ENCODE assay signal across 11 cellular contexts in the genomic region with DNA sequence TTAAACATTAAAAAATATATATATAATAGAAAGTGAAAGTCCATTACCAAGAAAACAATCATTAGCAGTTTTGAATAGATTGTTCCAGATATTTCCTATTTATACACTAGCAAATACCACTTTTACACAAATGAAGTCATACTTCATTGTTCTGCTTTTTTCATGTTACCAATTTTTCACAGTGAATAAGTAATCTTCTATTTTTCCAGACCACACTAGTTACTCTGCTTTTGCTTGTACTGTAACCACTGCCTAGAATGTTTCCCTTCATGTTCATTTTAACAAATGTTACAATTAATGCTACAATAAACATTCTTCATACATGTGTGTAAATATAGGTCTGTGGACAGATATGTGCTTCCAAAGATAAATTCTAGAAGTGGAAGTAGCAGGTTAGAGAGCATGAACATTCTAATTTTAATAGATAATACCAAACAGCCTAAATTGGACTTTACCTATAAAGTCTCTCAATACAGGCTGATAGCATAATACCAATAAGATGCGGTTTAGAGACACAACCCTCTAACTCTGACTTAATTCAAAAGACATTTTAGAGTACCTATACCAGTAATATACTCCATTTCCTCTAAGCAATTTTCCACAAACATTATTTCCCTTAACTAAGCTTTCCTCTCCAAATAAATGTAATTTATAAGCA. TPM values are rescaled to one million over a fixed set of nuclear protein-coding genes. Genes with fewer than 3 reads are reported as not detected.
A peak's percentile ranks its signal among the peaks of the same experiment; 100 is the strongest.
DNase-seq lines count a peak whose midpoint lies in the region; ATAC-seq and TF ChIP-seq lines count a peak whose summit lies in the region.
"Had no signal": no experiment of that assay in that cellular context is flagged by ENCODE, and none has a peak within 500 bp of the region (broad histone marks: within the 10 kb centered on the region; RNA-seq: fewer than 3 reads in every experiment).

No MANE protein-coding gene starts in this region.

- no peak overlapping the region for H3K27ac Mint-ChIP-seq in osteocyte (ENCODE audit: unreplicated experiment)
- peak overlapping the region in 2 of 9 donors; percentile 7 to 23 for H3K27ac Mint-ChIP-seq in naive thymus-derived CD4-positive, alpha-beta T cell

- intact Hi-C loops in naive thymus-derived CD4-positive, alpha-beta T cell (cut with micrococcal nuclease): no loop called here
- intact Hi-C loops in esophagus squamous epithelium (cut with DNase I): no loop called here

- H3K4me1 ChIP-seq in effector memory CD4-positive, alpha-beta T cell (ENCODE audit: control insufficient read depth, insufficient read depth, low read length, poor library complexity, severe bottlenecking): peaks cover 24% of the 10 kb centered on the region
- no peaks in the 10 kb centered on the region for H3K4me1 ChIP-seq in foreskin keratinocyte
- H3K4me1 ChIP-seq in naive thymus-derived CD4-positive, alpha-beta T cell (ENCODE audit: control insufficient read depth in 2 of 2, insufficient read depth in 2 of 2, low read length in 2 of 2): peaks cover 16 to 19% of the 10 kb centered on the region in 2 donors
- H3K4me1 ChIP-seq in esophagus squamous epithelium: peaks cover 0 to 22% (median 7%) of the 10 kb centered on the region in 3 donors

- TF ChIP-seq POLR2A in GM18505 (IDR thresholded peaks at IDR 0.05; ENCODE audit: borderline replicate concordance, extremely low read depth, insufficient read depth, insufficient read length) (no peak), esophagus squamous epithelium (IDR thresholded peaks at IDR 0.05) (no peak)

- no peak overlapping the region for H3K27ac ChIP-seq in effector memory CD4-positive, alpha-beta T cell (ENCODE audit: insufficient read depth, low read length, poor library complexity, severe bottlenecking)
- no peak overlapping the region for H3K27ac ChIP-seq in foreskin keratinocyte
- no peak overlapping the region for H3K27ac ChIP-seq in naive thymus-derived CD4-positive, alpha-beta T cell (ENCODE audit: low read depth, low read length)
- H3K27ac ChIP-seq in esophagus squamous epithelium: no peak overlapping the region
- H3K27ac ChIP-seq: psoas muscle had no signal

- POLR2A ChIA-PET in naive thymus-derived CD4-positive, alpha-beta T cell (lab: Charles Lee): interaction anchor here (0.7 kb wide), 1 partner anchor 12 kb away, joined by 4 read pairs; no protein-coding TSS in a partner anchor

- ATAC-seq in GM18505 (IDR thresholded peaks at IDR 0.05; ENCODE audit: unreplicated experiment) (peak; percentile 69), GM21423 (IDR thresholded peaks at IDR 0.05; ENCODE audit: unreplicated experiment) (peak; percentile 76), HG03280 (IDR thresholded peaks at IDR 0.05; ENCODE audit: unreplicated experiment) (peak; percentile 55), foreskin keratinocyte (no peak)
- ATAC-seq in naive thymus-derived CD4-positive, alpha-beta T cell: no peak
- ATAC-seq: psoas muscle had no signal

- no peak overlapping the region for H3K4me3 Mint-ChIP-seq in osteocyte (ENCODE audit: unreplicated experiment)
- peak overlapping the region in 5 of 10 donors; percentile 10 to 38 (median 28) for H3K4me3 Mint-ChIP-seq in naive thymus-derived CD4-positive, alpha-beta T cell

- H3K27me3 Mint-ChIP-seq in osteocyte (ENCODE audit: unreplicated experiment): no peaks in the 10 kb centered on the region
- H3K27me3 Mint-ChIP-seq in naive thymus-derived CD4-positive, alpha-beta T cell: no peaks in the 10 kb centered on the region
- H3K27me3 Mint-ChIP-seq: activated T-helper 17 cell treated with anti-CD3 and anti-CD28 coated beads, Interleukin-2, amount 50 U/mL, for 72 hours had no signal

- H3K4me1 Mint-ChIP-seq in osteocyte (ENCODE audit: unreplicated experiment): peaks cover 23% of the 10 kb centered on the region
- peaks cover 24 to 85% (median 76%) of the 10 kb centered on the region in 7 donors for H3K4me1 Mint-ChIP-seq in naive thymus-derived CD4-positive, alpha-beta T cell

- CTCF ChIA-PET in naive thymus-derived CD4-positive, alpha-beta T cell (lab: Charles Lee): no interaction called here

- DNase-seq in effector memory CD4-positive, alpha-beta T cell: no peak
- no peak for DNase-seq in foreskin keratinocyte
- no peak for DNase-seq in osteocyte (ENCODE audit: extremely low spot score, unreplicated experiment)
- no peak for DNase-seq in naive thymus-derived CD4-positive, alpha-beta T cell
- no peak for DNase-seq in esophagus squamous epithelium (lab: John Stamatoyannopoulos, UW)
- DNase-seq: NCI-H146, psoas muscle had no signal

- TF ChIP-seq CTCF in foreskin keratinocyte (conservative IDR thresholded peaks at IDR 0.05): no peak
- no peak for TF ChIP-seq CTCF in osteocyte (IDR thresholded peaks at IDR 0.05)
- no peak for TF ChIP-seq CTCF in esophagus squamous epithelium (IDR thresholded peaks at IDR 0.05)

- peak overlapping the region; percentile 4 for H3K4me3 ChIP-seq in effector memory CD4-positive, alpha-beta T cell (ENCODE audit: insufficient read depth, low read depth, low read length, poor library complexity, severe bottlenecking)
- H3K4me3 ChIP-seq in naive thymus-derived CD4-positive, alpha-beta T cell (ENCODE audit: low read length): no peak overlapping the region
- no peak overlapping the region for H3K4me3 ChIP-seq in esophagus squamous epithelium
- H3K4me3 ChIP-seq: psoas muscle had no signal

- no peaks in the 10 kb centered on the region for H3K36me3 ChIP-seq in effector memory CD4-positive, alpha-beta T cell (ENCODE audit: control insufficient read depth, insufficient read depth, low read length)
- no peaks in the 10 kb centered on the region for H3K36me3 ChIP-seq in naive thymus-derived CD4-positive, alpha-beta T cell (ENCODE audit: control insufficient read depth in 2 of 3, insufficient read depth in 3 of 3, low read length in 3 of 3)
- no peaks in the 10 kb centered on the region for H3K36me3 ChIP-seq in esophagus squamous epithelium

- no peaks in the 10 kb centered on the region for H3K9me3 ChIP-seq in effector memory CD4-positive, alpha-beta T cell (ENCODE audit: control insufficient read depth, low read length)
- H3K9me3 ChIP-seq in naive thymus-derived CD4-positive, alpha-beta T cell (ENCODE audit: control insufficient read depth in 2 of 3, low read length in 3 of 3): no peaks in the 10 kb centered on the region
- no peaks in the 10 kb centered on the region for H3K9me3 ChIP-seq in esophagus squamous epithelium
- H3K9me3 ChIP-seq: psoas muscle had no signal

- no peaks in the 10 kb centered on the region for H3K9me3 Mint-ChIP-seq in osteocyte (ENCODE audit: unreplicated experiment)
- H3K9me3 Mint-ChIP-seq in naive thymus-derived CD4-positive, alpha-beta T cell: peaks cover 0 to 2% (median 0%) of the 10 kb centered on the region in 11 donors
- H3K9me3 Mint-ChIP-seq: activated T-helper 17 cell treated with anti-CD3 and anti-CD28 coated beads, Interleukin-2, amount 50 U/mL, for 72 hours had no signal

- no peaks in the 10 kb centered on the region for H3K27me3 ChIP-seq in effector memory CD4-positive, alpha-beta T cell (replicated peaks; ENCODE audit: control insufficient read depth, insufficient read depth, low read length, poor library complexity, severe bottlenecking)
- H3K27me3 ChIP-seq in foreskin keratinocyte (no peaks in the 10 kb centered on the region), esophagus squamous epithelium (no peaks in the 10 kb centered on the region)
- H3K27me3 ChIP-seq in naive thymus-derived CD4-positive, alpha-beta T cell (ENCODE audit: control insufficient read depth in 2 of 2, insufficient read depth in 2 of 2, low read length in 2 of 2): no peaks in the 10 kb centered on the region

- WGBS in esophagus squamous epithelium, 2 donors: 85 to 87% methylated on average over 1 of the region's 1 CpG

- no peaks in the 10 kb centered on the region for H3K36me3 Mint-ChIP-seq in osteocyte (ENCODE audit: unreplicated experiment)
- peaks cover 0 to 7% (median 3%) of the 10 kb centered on the region in 5 donors for H3K36me3 Mint-ChIP-seq in naive thymus-derived CD4-positive, alpha-beta T cell

RNA-seq across cellular contexts. Expression of a gene that starts 17.0 kb away (rescaled TPM):
- 23.6 and 24.0 TPM in 2 replicates for total RNA-seq in foreskin keratinocyte
- polyA plus RNA-seq in foreskin keratinocyte: 6.8 and 7.5 TPM in 2 replicates
- 31.7 and 32.1 TPM in 2 replicates for total RNA-seq in osteocyte
- 100 to 1,000 TPM in 3 of 5 experiments, 10 to 100 TPM in 2; 79.2 to 133 (median 106) TPM for total RNA-seq in naive thymus-derived CD4-positive, alpha-beta T cell
- 10 to 100 TPM; 53.0 to 70.8 TPM for polyA plus RNA-seq in naive thymus-derived CD4-positive, alpha-beta T cell
- total RNA-seq in esophagus squamous epithelium: 10 to 100 TPM; 58.3 to 98.0 (median 65.3) TPM

Comparison
In these comparisons a context has a peak if more than half of its experiments do, and no peak if none do; other contexts are left out.
1. ATAC-seq: peak in GM18505 (single experiment), GM21423 (single experiment) and HG03280 (single experiment); none in foreskin keratinocyte (single experiment) and naive thymus-derived CD4-positive, alpha-beta T cell (single experiment).